In the genomic region with DNA sequence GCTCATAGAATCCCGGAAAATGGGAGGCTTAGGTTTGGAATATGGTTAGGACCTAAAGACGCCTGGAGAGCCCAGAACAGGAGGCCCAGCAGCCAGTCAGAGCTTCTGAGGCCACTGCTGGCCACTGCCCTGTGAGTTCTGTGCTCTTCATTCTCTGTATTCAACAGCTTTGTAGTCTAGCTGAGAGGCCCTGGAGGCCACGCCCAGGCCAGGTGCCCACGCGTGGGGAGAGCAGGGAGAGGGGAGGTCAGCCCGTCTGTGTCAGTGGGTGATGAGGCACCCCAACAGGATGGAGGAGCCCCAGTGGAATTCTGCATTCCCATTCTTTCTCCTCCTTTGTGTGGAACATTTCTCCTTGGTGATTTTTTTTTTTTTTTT, we compare ENCODE assay signal across 31 cellular contexts.
"Had no signal": no experiment of that assay in that cellular context is flagged by ENCODE, and none has a peak within 500 bp of the region (broad histone marks: within the 10 kb centered on the region; RNA-seq: fewer than 3 reads in every experiment).

No MANE protein-coding gene starts in this region.

- H3K9me3 Mint-ChIP-seq: activated CD4-positive, alpha-beta T cell treated with anti-CD3 and anti-CD28 coated beads, Interleukin-2, amount 10 ng/mL, durations not matched to agents 24 days and 14 days; activated CD8-positive, alpha-beta T cell treated with anti-CD3 and anti-CD28 coated beads for 36 hours; activated naive CD8-positive, alpha-beta T cell treated with anti-CD3 and anti-CD28 coated beads for 36 hours; activated T-cell treated with anti-CD3 and anti-CD28 coated beads, Interleukin-2, amount 50 U/mL, for 72 hours; activated T-helper 17 cell treated with anti-CD3 and anti-CD28 coated beads, Interleukin-2, amount 50 U/mL, for 72 hours; T-helper 1 cell treated with Interleukin-12 subunit alpha and Interleukin-12 subunit beta and Interleukin-4 antibody, amounts not matched to agents 30 μg/mL and 1 μg/mL, for 36 hours; T-helper 2 cell treated with Interferon-gamma antibody and Interleukin-4, amounts not matched to agents 5 μg/mL and 100 μg/mL, for 36 hours had no signal

- H3K4me3 ChIP-seq: PC-9 had no signal

- H3K27me3 Mint-ChIP-seq: activated CD4-positive, alpha-beta T cell treated with anti-CD3 and anti-CD28 coated beads, Interleukin-2, amount 10 ng/mL, durations not matched to agents 24 days and 14 days; activated CD8-positive, alpha-beta T cell treated with anti-CD3 and anti-CD28 coated beads for 36 hours; activated naive CD8-positive, alpha-beta T cell treated with anti-CD3 and anti-CD28 coated beads for 36 hours; activated T-helper 17 cell treated with anti-CD3 and anti-CD28 coated beads, Interleukin-2, amount 50 U/mL, for 72 hours had no signal

- H3K4me3 Mint-ChIP-seq: activated CD4-positive, alpha-beta T cell treated with anti-CD3 and anti-CD28 coated beads, Interleukin-2, amount 10 ng/mL, durations not matched to agents 24 days and 14 days; activated CD8-positive, alpha-beta T cell treated with anti-CD3 and anti-CD28 coated beads for 36 hours; activated naive CD8-positive, alpha-beta T cell treated with anti-CD3 and anti-CD28 coated beads for 36 hours; activated T-cell treated with anti-CD3 and anti-CD28 coated beads, Interleukin-2, amount 50 U/mL, for 72 hours; activated T-helper 17 cell treated with anti-CD3 and anti-CD28 coated beads, Interleukin-2, amount 50 U/mL, for 72 hours; T-helper 1 cell treated with Interleukin-12 subunit alpha and Interleukin-12 subunit beta and Interleukin-4 antibody, amounts not matched to agents 30 μg/mL and 1 μg/mL, for 36 hours; T-helper 2 cell treated with Interferon-gamma antibody and Interleukin-4, amounts not matched to agents 5 μg/mL and 100 μg/mL, for 36 hours had no signal

- H3K27ac ChIP-seq: brain microvascular endothelial cell, KMS-11, PC-9 had no signal

- H3K9ac ChIP-seq: KMS-11 had no signal

- FAIRE-seq: RCC 7860, TTC549 had no signal

- DNase-seq: activated CD4-positive, alpha-beta T cell treated with anti-CD3 and anti-CD28 coated beads, Interleukin-2, amount 10 ng/mL, durations not matched to agents 24 days and 14 days; activated CD4-positive, alpha-beta T cell treated with anti-CD3 and anti-CD28 coated beads, Interleukin-2, amount 50 U/mL, for 4 hours; activated CD8-positive, alpha-beta T cell treated with anti-CD3 and anti-CD28 coated beads for 36 hours; activated effector memory CD4-positive, alpha-beta T cell treated with anti-CD3 and anti-CD28 coated beads, Interleukin-2, amount 50 U/mL, for 16 hours; activated naive CD4-positive, alpha-beta T cell; activated naive CD4-positive, alpha-beta T cell treated with anti-CD3 and anti-CD28 coated beads, Interleukin-2, amount 50 U/mL, for 16 hours; activated naive CD8-positive, alpha-beta T cell treated with anti-CD3 and anti-CD28 coated beads for 36 hours; activated T-cell treated with anti-CD3 and anti-CD28 coated beads, Interleukin-2, amount 50 U/mL, for 1 hour; activated T-cell treated with anti-CD3 and anti-CD28 coated beads, Interleukin-2, amount 50 U/mL, for 72 hours; amniotic stem cell; brain microvascular endothelial cell; MM.1S; MV-4-11; NCI-H1092 treated with DMSO at 0.1 percent for 48 hours; NCI-H1417; NCI-H187; NCI-H2029 treated with DMSO at 0.1 percent for 48 hours; NCI-H2107; NCI-H2171; NCI-H510A; NCI-H526; NCI-H748 treated with DMSO at 0.1 percent for 48 hours; NK-92 treated with Interleukin-12 subunit alpha and Interleukin-12 subunit beta, amount 100 ng/mL, for 24 hours; PC-9 had no signal

- H3K4me2 ChIP-seq: KMS-11, PC-9 had no signal

- H2AFZ ChIP-seq: PC-9 had no signal

- H3K27ac Mint-ChIP-seq: activated CD4-positive, alpha-beta T cell treated with anti-CD3 and anti-CD28 coated beads, Interleukin-2, amount 10 ng/mL, durations not matched to agents 24 days and 14 days; activated CD8-positive, alpha-beta T cell treated with anti-CD3 and anti-CD28 coated beads for 36 hours; activated naive CD8-positive, alpha-beta T cell treated with anti-CD3 and anti-CD28 coated beads for 36 hours; activated T-cell treated with anti-CD3 and anti-CD28 coated beads, Interleukin-2, amount 50 U/mL, for 72 hours; T-helper 1 cell treated with Interleukin-12 subunit alpha and Interleukin-12 subunit beta and Interleukin-4 antibody, amounts not matched to agents 30 μg/mL and 1 μg/mL, for 36 hours; T-helper 2 cell treated with Interferon-gamma antibody and Interleukin-4, amounts not matched to agents 5 μg/mL and 100 μg/mL, for 36 hours had no signal

- H3K36me3 ChIP-seq: brain microvascular endothelial cell had no signal

- H3K27me3 ChIP-seq: brain microvascular endothelial cell had no signal

- ATAC-seq: activated CD8-positive, alpha-beta T cell treated with anti-CD3 and anti-CD28 coated beads for 36 hours; activated T-cell treated with anti-CD3 and anti-CD28 coated beads, Interleukin-2, amount 50 U/mL, for 72 hours; activated T-helper 17 cell treated with anti-CD3 and anti-CD28 coated beads, Interleukin-2, amount 50 U/mL, for 72 hours; Right ventricle myocardium inferior had no signal
